1 cellular context compared by ENCODE assay signal in genomic region chr3:86921981-86922680, GRCh38.
TF ChIP-seq lines count a peak whose summit lies in the region.

No MANE protein-coding gene starts in this region.

TF ChIP-seq in GM23338, 12 proteins besides CTCF, POLR2A, EP300 and RAD21:
- TF ChIP-seq, protein P1, sequence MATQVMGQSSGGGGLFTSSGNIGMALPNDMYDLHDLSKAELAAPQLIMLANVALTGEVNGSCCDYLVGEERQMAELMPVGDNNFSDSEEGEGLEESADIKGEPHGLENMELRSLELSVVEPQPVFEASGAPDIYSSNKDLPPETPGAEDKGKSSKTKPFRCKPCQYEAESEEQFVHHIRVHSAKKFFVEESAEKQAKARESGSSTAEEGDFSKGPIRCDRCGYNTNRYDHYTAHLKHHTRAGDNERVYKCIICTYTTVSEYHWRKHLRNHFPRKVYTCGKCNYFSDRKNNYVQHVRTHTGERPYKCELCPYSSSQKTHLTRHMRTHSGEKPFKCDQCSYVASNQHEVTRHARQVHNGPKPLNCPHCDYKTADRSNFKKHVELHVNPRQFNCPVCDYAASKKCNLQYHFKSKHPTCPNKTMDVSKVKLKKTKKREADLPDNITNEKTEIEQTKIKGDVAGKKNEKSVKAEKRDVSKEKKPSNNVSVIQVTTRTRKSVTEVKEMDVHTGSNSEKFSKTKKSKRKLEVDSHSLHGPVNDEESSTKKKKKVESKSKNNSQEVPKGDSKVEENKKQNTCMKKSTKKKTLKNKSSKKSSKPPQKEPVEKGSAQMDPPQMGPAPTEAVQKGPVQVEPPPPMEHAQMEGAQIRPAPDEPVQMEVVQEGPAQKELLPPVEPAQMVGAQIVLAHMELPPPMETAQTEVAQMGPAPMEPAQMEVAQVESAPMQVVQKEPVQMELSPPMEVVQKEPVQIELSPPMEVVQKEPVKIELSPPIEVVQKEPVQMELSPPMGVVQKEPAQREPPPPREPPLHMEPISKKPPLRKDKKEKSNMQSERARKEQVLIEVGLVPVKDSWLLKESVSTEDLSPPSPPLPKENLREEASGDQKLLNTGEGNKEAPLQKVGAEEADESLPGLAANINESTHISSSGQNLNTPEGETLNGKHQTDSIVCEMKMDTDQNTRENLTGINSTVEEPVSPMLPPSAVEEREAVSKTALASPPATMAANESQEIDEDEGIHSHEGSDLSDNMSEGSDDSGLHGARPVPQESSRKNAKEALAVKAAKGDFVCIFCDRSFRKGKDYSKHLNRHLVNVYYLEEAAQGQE (IDR thresholded peaks at IDR 0.05; ENCODE audit: unreplicated experiment) = no peak
- TF ChIP-seq ZNF114 (CRISPR knock-in tag; IDR thresholded peaks at IDR 0.05) (no peak), JUNB (IDR thresholded peaks at IDR 0.05; ENCODE audit: unreplicated experiment) (no peak), ETS1 (IDR thresholded peaks at IDR 0.05) (no peak), EZH2phosphoT487 (IDR thresholded peaks at IDR 0.05; ENCODE audit: unreplicated experiment) (no peak), CREB1 (CRISPR knock-in tag; IDR thresholded peaks at IDR 0.05; ENCODE audit: low read depth) (no peak), STAT1 (IDR thresholded peaks at IDR 0.05; ENCODE audit: unreplicated experiment) (no peak), NANOG (IDR thresholded peaks at IDR 0.05; ENCODE audit: borderline replicate concordance) (no peak), POLR2AphosphoS5 (IDR thresholded peaks at IDR 0.05; ENCODE audit: low read depth) (no peak)
- TF ChIP-seq, protein P2, sequence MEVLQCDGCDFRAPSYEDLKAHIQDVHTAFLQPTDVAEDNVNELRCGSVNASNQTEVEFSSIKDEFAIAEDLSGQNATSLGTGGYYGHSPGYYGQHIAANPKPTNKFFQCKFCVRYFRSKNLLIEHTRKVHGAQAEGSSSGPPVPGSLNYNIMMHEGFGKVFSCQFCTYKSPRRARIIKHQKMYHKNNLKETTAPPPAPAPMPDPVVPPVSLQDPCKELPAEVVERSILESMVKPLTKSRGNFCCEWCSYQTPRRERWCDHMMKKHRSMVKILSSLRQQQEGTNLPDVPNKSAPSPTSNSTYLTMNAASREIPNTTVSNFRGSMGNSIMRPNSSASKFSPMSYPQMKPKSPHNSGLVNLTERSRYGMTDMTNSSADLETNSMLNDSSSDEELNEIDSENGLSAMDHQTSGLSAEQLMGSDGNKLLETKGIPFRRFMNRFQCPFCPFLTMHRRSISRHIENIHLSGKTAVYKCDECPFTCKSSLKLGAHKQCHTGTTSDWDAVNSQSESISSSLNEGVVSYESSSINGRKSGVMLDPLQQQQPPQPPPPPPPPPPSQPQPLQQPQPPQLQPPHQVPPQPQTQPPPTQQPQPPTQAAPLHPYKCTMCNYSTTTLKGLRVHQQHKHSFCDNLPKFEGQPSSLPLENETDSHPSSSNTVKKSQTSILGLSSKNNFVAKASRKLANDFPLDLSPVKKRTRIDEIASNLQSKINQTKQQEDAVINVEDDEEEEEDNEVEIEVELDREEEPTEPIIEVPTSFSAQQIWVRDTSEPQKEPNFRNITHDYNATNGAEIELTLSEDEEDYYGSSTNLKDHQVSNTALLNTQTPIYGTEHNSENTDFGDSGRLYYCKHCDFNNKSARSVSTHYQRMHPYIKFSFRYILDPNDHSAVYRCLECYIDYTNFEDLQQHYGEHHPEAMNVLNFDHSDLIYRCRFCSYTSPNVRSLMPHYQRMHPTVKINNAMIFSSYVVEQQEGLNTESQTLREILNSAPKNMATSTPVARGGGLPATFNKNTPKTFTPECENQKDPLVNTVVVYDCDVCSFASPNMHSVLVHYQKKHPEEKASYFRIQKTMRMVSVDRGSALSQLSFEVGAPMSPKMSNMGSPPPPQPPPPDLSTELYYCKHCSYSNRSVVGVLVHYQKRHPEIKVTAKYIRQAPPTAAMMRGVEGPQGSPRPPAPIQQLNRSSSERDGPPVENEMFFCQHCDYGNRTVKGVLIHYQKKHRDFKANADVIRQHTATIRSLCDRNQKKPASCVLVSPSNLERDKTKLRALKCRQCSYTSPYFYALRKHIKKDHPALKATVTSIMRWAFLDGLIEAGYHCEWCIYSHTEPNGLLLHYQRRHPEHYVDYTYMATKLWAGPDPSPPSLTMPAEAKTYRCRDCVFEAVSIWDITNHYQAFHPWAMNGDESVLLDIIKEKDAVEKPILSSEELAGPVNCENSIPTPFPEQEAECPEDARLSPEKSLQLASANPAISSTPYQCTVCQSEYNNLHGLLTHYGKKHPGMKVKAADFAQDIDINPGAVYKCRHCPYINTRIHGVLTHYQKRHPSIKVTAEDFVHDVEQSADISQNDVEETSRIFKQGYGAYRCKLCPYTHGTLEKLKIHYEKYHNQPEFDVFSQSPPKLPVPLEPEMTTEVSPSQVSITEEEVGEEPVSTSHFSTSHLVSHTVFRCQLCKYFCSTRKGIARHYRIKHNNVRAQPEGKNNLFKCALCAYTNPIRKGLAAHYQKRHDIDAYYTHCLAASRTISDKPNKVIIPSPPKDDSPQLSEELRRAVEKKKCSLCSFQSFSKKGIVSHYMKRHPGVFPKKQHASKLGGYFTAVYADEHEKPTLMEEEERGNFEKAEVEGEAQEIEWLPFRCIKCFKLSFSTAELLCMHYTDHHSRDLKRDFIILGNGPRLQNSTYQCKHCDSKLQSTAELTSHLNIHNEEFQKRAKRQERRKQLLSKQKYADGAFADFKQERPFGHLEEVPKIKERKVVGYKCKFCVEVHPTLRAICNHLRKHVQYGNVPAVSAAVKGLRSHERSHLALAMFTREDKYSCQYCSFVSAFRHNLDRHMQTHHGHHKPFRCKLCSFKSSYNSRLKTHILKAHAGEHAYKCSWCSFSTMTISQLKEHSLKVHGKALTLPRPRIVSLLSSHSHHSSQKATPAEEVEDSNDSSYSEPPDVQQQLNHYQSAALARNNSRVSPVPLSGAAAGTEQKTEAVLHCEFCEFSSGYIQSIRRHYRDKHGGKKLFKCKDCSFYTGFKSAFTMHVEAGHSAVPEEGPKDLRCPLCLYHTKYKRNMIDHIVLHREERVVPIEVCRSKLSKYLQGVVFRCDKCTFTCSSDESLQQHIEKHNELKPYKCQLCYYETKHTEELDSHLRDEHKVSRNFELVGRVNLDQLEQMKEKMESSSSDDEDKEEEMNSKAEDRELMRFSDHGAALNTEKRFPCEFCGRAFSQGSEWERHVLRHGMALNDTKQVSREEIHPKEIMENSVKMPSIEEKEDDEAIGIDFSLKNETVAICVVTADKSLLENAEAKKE (CRISPR knock-in tag; IDR thresholded peaks at IDR 0.05) = no peak
